8 cellular contexts compared by ENCODE assay signal in genomic region chr10:30403494-30403893, GRCh38.
"Had no signal": no experiment of that assay in that cellular context is flagged by ENCODE, and none has a peak within 500 bp of the region (broad histone marks: within the 10 kb centered on the region; RNA-seq: fewer than 3 reads in every experiment).

No MANE protein-coding gene starts in this region.

- FAIRE-seq: HTR-8/SVneo had no signal

- H3K36me3 ChIP-seq: HAP-1 had no signal

- H3K27ac Mint-ChIP-seq: HFFc6, IgD-negative memory B cell had no signal

- H3K4me1 ChIP-seq: HAP-1 had no signal

- H3K4me3 ChIP-seq: HAP-1 had no signal

- H3K4me3 Mint-ChIP-seq: HFFc6, IgD-negative memory B cell had no signal

- H3K27me3 Mint-ChIP-seq: IgD-negative memory B cell had no signal

- ATAC-seq: HCT116 had no signal

- DNase-seq: GOT3, H7, HFFc6, KG1 had no signal
